In the genomic region with DNA sequence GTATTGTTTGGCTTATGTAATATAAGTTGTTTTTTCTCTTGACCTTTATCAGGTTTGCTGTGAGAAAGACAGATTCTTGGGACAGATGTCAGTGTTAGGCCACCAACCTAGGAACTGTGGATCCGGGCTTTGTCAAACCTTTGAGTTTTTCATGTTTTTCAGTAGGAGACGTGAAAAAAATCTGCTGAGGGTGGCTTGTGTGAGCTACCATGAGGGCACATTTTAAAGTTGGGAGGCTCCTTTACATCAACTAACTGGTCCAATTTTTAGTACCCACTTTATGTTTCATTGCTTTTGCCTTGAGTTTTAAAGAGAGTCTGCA, we compare ENCODE assay signal across 7 cellular contexts. TPM values are rescaled to one million over a fixed set of nuclear protein-coding genes. Genes with fewer than 3 reads are reported as not detected.
A peak's percentile ranks its signal among the peaks of the same experiment; 100 is the strongest.
DNase-seq lines count a peak whose midpoint lies in the region; ATAC-seq and TF ChIP-seq lines count a peak whose summit lies in the region.

No MANE protein-coding gene starts in this region.

- peak overlapping the region; percentile 78 for H3K9ac ChIP-seq in smooth muscle cell (ENCODE audit: low read depth)

- WGBS in right cardiac atrium, result 31% methylated on average over 2 of the region's 2 CpGs
- 28% methylated on average over 2 of the region's 2 CpGs for WGBS in smooth muscle cell (ENCODE audit: low lambda C conversion rate)

- peak overlapping the region; percentile 91 for H3K4me3 ChIP-seq in H7 (ENCODE audit: insufficient read depth, low read depth, low read length)
- peak overlapping the region; percentile 93 for H3K4me3 ChIP-seq in right cardiac atrium (ENCODE audit: low read length)
- peak overlapping the region; percentile 94 for H3K4me3 ChIP-seq in smooth muscle cell

- H2AFZ ChIP-seq in smooth muscle cell (ENCODE audit: low read depth), result peak overlapping the region; percentile 100

- H3K27me3 ChIP-seq in H7 (ENCODE audit: control insufficient read depth, insufficient read depth, low read length) (no peaks in the 10 kb centered on the region), right cardiac atrium (ENCODE audit: control insufficient read depth, insufficient read depth) (no peaks in the 10 kb centered on the region), smooth muscle cell (ENCODE audit: low read depth) (no peaks in the 10 kb centered on the region)

- H3K79me2 ChIP-seq in smooth muscle cell (ENCODE audit: low read depth), result peaks cover 53% of the 10 kb centered on the region

- no peaks in the 10 kb centered on the region for H3K36me3 ChIP-seq in H7 (replicated peaks; ENCODE audit: control insufficient read depth, insufficient read depth, low read length)
- no peaks in the 10 kb centered on the region for H3K36me3 ChIP-seq in smooth muscle cell (ENCODE audit: low read depth)

- ATAC-seq in right cardiac atrium (no peak), HG02970 (IDR thresholded peaks at IDR 0.05; ENCODE audit: low FRiP score, unreplicated experiment) (no peak), GM21423 (IDR thresholded peaks at IDR 0.05; ENCODE audit: unreplicated experiment) (no peak)

- DNase-seq in H7 (no peak), right cardiac atrium (no peak), smooth muscle cell (lab: John Stamatoyannopoulos, UW; ENCODE audit: unreplicated experiment) (no peak), NK-92 (lab: John Stamatoyannopoulos, UW; ENCODE audit: unreplicated experiment) (no peak)

- peak overlapping the region; percentile 74 for H3K27ac ChIP-seq in VCaP
- no peak overlapping the region for H3K27ac ChIP-seq in right cardiac atrium (ENCODE audit: low read length)
- H3K27ac ChIP-seq in smooth muscle cell (ENCODE audit: low read depth), result peak overlapping the region; percentile 80

- H3K4me2 ChIP-seq in smooth muscle cell, result peak overlapping the region; percentile 95

- TF ChIP-seq CTCF in VCaP (conservative IDR thresholded peaks at IDR 0.05), result no peak
- no peak for TF ChIP-seq CTCF in smooth muscle cell (IDR thresholded peaks at IDR 0.05; ENCODE audit: borderline replicate concordance, insufficient read depth, poor library complexity, severe bottlenecking)

- H3K9me3 ChIP-seq in right cardiac atrium (ENCODE audit: control insufficient read depth, low read length) (no peaks in the 10 kb centered on the region), smooth muscle cell (replicated peaks; ENCODE audit: low read depth) (no peaks in the 10 kb centered on the region)

- no peaks in the 10 kb centered on the region for H3K4me1 ChIP-seq in right cardiac atrium (ENCODE audit: control insufficient read depth, insufficient read depth, low read length)
- peaks cover 7% of the 10 kb centered on the region for H3K4me1 ChIP-seq in smooth muscle cell (ENCODE audit: low read depth)

- peaks cover 6% of the 10 kb centered on the region for H3F3A ChIP-seq in smooth muscle cell (ENCODE audit: low read depth)

- H4K20me1 ChIP-seq in smooth muscle cell (ENCODE audit: low read depth), result peaks cover 50% of the 10 kb centered on the region

- intact Hi-C loops in right cardiac atrium (cut with DNase I), result no loop called here

RNA-seq across cellular contexts. Expression of gene RPS6KC1, which starts 0.8 kb away (rescaled TPM):
- total RNA-seq in H7 (2014; rRNA removed; shearing (Covaris generic)), result 28.3 and 35.1 TPM in 2 replicates
- total RNA-seq in right cardiac atrium (10 to 100 TPM; 10.8 to 14.6 (median 11.6) TPM), smooth muscle cell (30.8 and 35.9 TPM in 2 replicates)
- polyA plus RNA-seq in right cardiac atrium (4.3 TPM), smooth muscle cell (17.6 and 18.7 TPM in 2 replicates)

RNA-seq across cellular contexts. Expression of gene ANGEL2, which starts 36.2 kb away (rescaled TPM):
- 57.4 and 67.4 TPM in 2 replicates for total RNA-seq in H7 (2014; rRNA removed; shearing (Covaris generic))
- total RNA-seq in right cardiac atrium, result 10 to 100 TPM; 18.4 to 25.4 (median 22.2) TPM
- polyA plus RNA-seq in right cardiac atrium, result 10.2 TPM
- 29.7 and 34.7 TPM in 2 replicates for total RNA-seq in smooth muscle cell
- 13.1 and 14.9 TPM in 2 replicates for polyA plus RNA-seq in smooth muscle cell
